In the genomic region with DNA sequence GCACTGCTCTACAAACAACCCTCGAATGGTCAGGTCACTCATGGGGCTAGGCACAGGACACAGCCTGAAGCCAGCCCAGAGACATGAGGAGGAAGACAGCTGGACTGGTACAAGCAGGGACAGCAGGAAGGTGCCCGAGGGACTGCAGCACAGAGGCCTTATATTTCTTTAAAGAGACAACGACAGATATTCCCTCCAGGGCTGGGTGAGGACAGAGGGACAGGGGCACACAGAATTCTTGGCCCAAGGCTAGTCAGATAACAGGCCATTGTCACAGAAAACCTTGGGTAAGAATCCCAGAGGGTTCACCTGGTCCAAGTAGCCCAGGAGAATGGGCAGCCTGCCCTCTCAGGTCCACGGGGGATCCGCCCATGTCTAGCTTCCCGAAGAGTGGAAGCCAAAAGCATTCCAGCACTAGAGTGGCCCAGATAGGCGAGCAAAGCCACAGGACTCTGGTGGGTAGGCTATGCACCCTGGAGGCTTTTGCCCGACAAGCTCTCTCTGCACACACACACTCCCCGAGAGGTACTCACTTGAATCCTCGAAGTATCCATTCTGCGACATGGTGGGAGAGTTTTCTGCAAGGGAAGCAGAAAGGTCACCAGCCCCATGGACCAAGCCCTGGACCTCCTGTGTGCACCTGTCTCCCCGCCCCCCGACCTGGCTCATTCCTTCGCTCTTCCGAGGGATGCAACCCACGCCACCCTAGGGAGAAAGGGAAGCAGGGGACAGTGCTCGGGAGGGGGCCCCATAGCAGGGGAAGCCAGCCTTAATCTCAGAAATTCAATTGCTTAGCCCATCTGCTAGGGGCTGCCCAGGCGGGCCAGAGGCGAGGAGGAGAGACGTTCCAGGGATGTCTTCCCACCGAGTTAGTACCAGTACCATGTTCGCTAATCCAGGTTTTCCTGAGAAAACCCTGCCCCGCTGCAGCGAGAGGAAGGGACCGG, we compare ENCODE assay signal across 1 cellular context.
TF ChIP-seq lines count a peak whose summit lies in the region.

No MANE protein-coding gene starts in this region.

TF ChIP-seq in WTC11, 78 proteins besides CTCF, POLR2A, EP300 and RAD21 (continued from another document):
- TF ChIP-seq, protein P1, sequence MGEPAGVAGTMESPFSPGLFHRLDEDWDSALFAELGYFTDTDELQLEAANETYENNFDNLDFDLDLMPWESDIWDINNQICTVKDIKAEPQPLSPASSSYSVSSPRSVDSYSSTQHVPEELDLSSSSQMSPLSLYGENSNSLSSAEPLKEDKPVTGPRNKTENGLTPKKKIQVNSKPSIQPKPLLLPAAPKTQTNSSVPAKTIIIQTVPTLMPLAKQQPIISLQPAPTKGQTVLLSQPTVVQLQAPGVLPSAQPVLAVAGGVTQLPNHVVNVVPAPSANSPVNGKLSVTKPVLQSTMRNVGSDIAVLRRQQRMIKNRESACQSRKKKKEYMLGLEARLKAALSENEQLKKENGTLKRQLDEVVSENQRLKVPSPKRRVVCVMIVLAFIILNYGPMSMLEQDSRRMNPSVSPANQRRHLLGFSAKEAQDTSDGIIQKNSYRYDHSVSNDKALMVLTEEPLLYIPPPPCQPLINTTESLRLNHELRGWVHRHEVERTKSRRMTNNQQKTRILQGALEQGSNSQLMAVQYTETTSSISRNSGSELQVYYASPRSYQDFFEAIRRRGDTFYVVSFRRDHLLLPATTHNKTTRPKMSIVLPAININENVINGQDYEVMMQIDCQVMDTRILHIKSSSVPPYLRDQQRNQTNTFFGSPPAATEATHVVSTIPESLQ (CRISPR knock-in tag; IDR thresholded peaks at IDR 0.05), result no peak
- TF ChIP-seq, protein P2, sequence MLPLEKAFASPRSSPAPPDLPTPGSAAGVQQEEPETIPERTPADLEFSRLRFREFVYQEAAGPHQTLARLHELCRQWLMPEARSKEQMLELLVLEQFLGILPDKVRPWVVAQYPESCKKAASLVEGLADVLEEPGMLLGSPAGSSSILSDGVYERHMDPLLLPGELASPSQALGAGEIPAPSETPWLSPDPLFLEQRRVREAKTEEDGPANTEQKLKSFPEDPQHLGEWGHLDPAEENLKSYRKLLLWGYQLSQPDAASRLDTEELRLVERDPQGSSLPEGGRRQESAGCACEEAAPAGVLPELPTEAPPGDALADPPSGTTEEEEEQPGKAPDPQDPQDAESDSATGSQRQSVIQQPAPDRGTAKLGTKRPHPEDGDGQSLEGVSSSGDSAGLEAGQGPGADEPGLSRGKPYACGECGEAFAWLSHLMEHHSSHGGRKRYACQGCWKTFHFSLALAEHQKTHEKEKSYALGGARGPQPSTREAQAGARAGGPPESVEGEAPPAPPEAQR (CRISPR knock-in tag; IDR thresholded peaks at IDR 0.05), result no peak
- TF ChIP-seq CBFB (CRISPR knock-in tag; IDR thresholded peaks at IDR 0.05; ENCODE audit: low read depth) (no peak), SP1 (CRISPR knock-in tag; conservative IDR thresholded peaks at IDR 0.05) (no peak), ZNF121 (CRISPR knock-in tag; IDR thresholded peaks at IDR 0.05) (no peak), ZNF317 (CRISPR knock-in tag; IDR thresholded peaks at IDR 0.05; ENCODE audit: borderline replicate concordance, low read depth) (no peak), ZBTB21 (CRISPR knock-in tag; IDR thresholded peaks at IDR 0.05; ENCODE audit: borderline replicate concordance) (no peak), FOXP1 (CRISPR knock-in tag; IDR thresholded peaks at IDR 0.05; ENCODE audit: borderline replicate concordance) (no peak), TEAD4 (CRISPR knock-in tag; IDR thresholded peaks at IDR 0.05) (no peak)
- TF ChIP-seq, protein P3, sequence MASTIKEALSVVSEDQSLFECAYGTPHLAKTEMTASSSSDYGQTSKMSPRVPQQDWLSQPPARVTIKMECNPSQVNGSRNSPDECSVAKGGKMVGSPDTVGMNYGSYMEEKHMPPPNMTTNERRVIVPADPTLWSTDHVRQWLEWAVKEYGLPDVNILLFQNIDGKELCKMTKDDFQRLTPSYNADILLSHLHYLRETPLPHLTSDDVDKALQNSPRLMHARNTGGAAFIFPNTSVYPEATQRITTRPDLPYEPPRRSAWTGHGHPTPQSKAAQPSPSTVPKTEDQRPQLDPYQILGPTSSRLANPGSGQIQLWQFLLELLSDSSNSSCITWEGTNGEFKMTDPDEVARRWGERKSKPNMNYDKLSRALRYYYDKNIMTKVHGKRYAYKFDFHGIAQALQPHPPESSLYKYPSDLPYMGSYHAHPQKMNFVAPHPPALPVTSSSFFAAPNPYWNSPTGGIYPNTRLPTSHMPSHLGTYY (CRISPR knock-in tag; IDR thresholded peaks at IDR 0.05), result no peak
- TF ChIP-seq, protein P4, sequence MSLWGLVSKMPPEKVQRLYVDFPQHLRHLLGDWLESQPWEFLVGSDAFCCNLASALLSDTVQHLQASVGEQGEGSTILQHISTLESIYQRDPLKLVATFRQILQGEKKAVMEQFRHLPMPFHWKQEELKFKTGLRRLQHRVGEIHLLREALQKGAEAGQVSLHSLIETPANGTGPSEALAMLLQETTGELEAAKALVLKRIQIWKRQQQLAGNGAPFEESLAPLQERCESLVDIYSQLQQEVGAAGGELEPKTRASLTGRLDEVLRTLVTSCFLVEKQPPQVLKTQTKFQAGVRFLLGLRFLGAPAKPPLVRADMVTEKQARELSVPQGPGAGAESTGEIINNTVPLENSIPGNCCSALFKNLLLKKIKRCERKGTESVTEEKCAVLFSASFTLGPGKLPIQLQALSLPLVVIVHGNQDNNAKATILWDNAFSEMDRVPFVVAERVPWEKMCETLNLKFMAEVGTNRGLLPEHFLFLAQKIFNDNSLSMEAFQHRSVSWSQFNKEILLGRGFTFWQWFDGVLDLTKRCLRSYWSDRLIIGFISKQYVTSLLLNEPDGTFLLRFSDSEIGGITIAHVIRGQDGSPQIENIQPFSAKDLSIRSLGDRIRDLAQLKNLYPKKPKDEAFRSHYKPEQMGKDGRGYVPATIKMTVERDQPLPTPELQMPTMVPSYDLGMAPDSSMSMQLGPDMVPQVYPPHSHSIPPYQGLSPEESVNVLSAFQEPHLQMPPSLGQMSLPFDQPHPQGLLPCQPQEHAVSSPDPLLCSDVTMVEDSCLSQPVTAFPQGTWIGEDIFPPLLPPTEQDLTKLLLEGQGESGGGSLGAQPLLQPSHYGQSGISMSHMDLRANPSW (CRISPR knock-in tag; conservative IDR thresholded peaks at IDR 0.05; ENCODE audit: low read depth), result no peak
- TF ChIP-seq, protein P5, sequence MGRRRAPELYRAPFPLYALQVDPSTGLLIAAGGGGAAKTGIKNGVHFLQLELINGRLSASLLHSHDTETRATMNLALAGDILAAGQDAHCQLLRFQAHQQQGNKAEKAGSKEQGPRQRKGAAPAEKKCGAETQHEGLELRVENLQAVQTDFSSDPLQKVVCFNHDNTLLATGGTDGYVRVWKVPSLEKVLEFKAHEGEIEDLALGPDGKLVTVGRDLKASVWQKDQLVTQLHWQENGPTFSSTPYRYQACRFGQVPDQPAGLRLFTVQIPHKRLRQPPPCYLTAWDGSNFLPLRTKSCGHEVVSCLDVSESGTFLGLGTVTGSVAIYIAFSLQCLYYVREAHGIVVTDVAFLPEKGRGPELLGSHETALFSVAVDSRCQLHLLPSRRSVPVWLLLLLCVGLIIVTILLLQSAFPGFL (CRISPR knock-in tag; IDR thresholded peaks at IDR 0.05; ENCODE audit: borderline replicate concordance), result no peak
